Comparison of ENCODE assay signal across 1 cellular context in genomic region chr2:64019083-64019974, GRCh38.
TF ChIP-seq lines count a peak whose summit lies in the region.

A gene with protein sequence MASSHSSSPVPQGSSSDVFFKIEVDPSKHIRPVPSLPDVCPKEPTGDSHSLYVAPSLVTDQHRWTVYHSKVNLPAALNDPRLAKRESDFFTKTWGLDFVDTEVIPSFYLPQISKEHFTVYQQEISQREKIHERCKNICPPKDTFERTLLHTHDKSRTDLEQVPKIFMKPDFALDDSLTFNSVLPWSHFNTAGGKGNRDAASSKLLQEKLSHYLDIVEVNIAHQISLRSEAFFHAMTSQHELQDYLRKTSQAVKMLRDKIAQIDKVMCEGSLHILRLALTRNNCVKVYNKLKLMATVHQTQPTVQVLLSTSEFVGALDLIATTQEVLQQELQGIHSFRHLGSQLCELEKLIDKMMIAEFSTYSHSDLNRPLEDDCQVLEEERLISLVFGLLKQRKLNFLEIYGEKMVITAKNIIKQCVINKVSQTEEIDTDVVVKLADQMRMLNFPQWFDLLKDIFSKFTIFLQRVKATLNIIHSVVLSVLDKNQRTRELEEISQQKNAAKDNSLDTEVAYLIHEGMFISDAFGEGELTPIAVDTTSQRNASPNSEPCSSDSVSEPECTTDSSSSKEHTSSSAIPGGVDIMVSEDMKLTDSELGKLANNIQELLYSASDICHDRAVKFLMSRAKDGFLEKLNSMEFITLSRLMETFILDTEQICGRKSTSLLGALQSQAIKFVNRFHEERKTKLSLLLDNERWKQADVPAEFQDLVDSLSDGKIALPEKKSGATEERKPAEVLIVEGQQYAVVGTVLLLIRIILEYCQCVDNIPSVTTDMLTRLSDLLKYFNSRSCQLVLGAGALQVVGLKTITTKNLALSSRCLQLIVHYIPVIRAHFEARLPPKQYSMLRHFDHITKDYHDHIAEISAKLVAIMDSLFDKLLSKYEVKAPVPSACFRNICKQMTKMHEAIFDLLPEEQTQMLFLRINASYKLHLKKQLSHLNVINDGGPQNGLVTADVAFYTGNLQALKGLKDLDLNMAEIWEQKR (minus strand): TSS chr2:64019428. CDS start chr2:63983999, 35,429 bp downstream.

TF ChIP-seq in HEK293, 187 proteins besides CTCF, POLR2A, EP300 and RAD21 (continued from another document and continues in another):
- peak; percentile 48; the same call in 1 of the 2 replicates for TF ChIP-seq ZBTB10 (tag by site-specific recombination; IDR thresholded peaks at IDR 0.05)
- TF ChIP-seq, protein P1, sequence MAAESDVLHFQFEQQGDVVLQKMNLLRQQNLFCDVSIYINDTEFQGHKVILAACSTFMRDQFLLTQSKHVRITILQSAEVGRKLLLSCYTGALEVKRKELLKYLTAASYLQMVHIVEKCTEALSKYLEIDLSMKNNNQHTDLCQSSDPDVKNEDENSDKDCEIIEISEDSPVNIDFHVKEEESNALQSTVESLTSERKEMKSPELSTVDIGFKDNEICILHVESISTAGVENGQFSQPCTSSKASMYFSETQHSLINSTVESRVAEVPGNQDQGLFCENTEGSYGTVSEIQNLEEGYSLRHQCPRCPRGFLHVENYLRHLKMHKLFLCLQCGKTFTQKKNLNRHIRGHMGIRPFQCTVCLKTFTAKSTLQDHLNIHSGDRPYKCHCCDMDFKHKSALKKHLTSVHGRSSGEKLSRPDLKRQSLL (tag by site-specific recombination; IDR thresholded peaks at IDR 0.05) = no peak
- no peak for TF ChIP-seq ZNF426 (tag by site-specific recombination; IDR thresholded peaks at IDR 0.05)
- TF ChIP-seq ZNF391 (tag by site-specific recombination; IDR thresholded peaks at IDR 0.05; ENCODE audit: borderline replicate concordance, low read depth) = no peak
- TF ChIP-seq ZNF670 (tag by site-specific recombination; IDR thresholded peaks at IDR 0.05; ENCODE audit: low read depth) = no peak
- peak; percentile 91 for TF ChIP-seq PRDM10 (tag by site-specific recombination; IDR thresholded peaks at IDR 0.05)
- no peak for TF ChIP-seq ZNF266 (tag by site-specific recombination; IDR thresholded peaks at IDR 0.05; ENCODE audit: low read depth)
- TF ChIP-seq KLF1 (tag by site-specific recombination; IDR thresholded peaks at IDR 0.05) = no peak
- no peak for TF ChIP-seq ZIC2 (tag by site-specific recombination; IDR thresholded peaks at IDR 0.05)
- TF ChIP-seq, protein P2, sequence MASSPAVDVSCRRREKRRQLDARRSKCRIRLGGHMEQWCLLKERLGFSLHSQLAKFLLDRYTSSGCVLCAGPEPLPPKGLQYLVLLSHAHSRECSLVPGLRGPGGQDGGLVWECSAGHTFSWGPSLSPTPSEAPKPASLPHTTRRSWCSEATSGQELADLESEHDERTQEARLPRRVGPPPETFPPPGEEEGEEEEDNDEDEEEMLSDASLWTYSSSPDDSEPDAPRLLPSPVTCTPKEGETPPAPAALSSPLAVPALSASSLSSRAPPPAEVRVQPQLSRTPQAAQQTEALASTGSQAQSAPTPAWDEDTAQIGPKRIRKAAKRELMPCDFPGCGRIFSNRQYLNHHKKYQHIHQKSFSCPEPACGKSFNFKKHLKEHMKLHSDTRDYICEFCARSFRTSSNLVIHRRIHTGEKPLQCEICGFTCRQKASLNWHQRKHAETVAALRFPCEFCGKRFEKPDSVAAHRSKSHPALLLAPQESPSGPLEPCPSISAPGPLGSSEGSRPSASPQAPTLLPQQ (tag by site-specific recombination; IDR thresholded peaks at IDR 0.05) = peak; percentile 41
- TF ChIP-seq ZBTB20 (tag by site-specific recombination; IDR thresholded peaks at IDR 0.05) = peak; percentile 72
- TF ChIP-seq ZNF18 (tag by site-specific recombination; IDR thresholded peaks at IDR 0.05) = no peak
- TF ChIP-seq ZNF48 (tag by site-specific recombination; IDR thresholded peaks at IDR 0.05) = no peak
- TF ChIP-seq ZFP41 (tag by site-specific recombination; IDR thresholded peaks at IDR 0.05; ENCODE audit: borderline replicate concordance) = no peak
- TF ChIP-seq, protein P3, sequence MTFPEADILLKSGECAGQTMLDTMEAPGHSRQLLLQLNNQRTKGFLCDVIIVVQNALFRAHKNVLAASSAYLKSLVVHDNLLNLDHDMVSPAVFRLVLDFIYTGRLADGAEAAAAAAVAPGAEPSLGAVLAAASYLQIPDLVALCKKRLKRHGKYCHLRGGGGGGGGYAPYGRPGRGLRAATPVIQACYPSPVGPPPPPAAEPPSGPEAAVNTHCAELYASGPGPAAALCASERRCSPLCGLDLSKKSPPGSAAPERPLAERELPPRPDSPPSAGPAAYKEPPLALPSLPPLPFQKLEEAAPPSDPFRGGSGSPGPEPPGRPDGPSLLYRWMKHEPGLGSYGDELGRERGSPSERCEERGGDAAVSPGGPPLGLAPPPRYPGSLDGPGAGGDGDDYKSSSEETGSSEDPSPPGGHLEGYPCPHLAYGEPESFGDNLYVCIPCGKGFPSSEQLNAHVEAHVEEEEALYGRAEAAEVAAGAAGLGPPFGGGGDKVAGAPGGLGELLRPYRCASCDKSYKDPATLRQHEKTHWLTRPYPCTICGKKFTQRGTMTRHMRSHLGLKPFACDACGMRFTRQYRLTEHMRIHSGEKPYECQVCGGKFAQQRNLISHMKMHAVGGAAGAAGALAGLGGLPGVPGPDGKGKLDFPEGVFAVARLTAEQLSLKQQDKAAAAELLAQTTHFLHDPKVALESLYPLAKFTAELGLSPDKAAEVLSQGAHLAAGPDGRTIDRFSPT (tag by site-specific recombination; IDR thresholded peaks at IDR 0.05) = 0 out of 2 replicates have a peak, but pooled peaks have one; percentile 18
- TF ChIP-seq ZNF843 (tag by site-specific recombination; IDR thresholded peaks at IDR 0.05) = no peak
- TF ChIP-seq SP2 (tag by site-specific recombination; IDR thresholded peaks at IDR 0.05) = no peak
- TF ChIP-seq ZNF580 (tag by site-specific recombination; IDR thresholded peaks at IDR 0.05) = no peak
- TF ChIP-seq ZNF133 (tag by site-specific recombination; IDR thresholded peaks at IDR 0.05) = no peak
- TF ChIP-seq SP3 (tag by site-specific recombination; IDR thresholded peaks at IDR 0.05) = peak; percentile 9
- TF ChIP-seq ZNF548 (tag by site-specific recombination; IDR thresholded peaks at IDR 0.05) = no peak
- TF ChIP-seq ZBTB26 (tag by site-specific recombination; optimal IDR thresholded peaks at IDR 0.05) = peak; percentile 66
- TF ChIP-seq GFI1B (tag by site-specific recombination; IDR thresholded peaks at IDR 0.05) = no peak
- no peak for TF ChIP-seq ZFP37 (tag by site-specific recombination; IDR thresholded peaks at IDR 0.05)
- TF ChIP-seq ZNF354C (tag by site-specific recombination; IDR thresholded peaks at IDR 0.05; ENCODE audit: borderline replicate concordance, low read depth) = no peak
- TF ChIP-seq TSHZ1 (tag by site-specific recombination; IDR thresholded peaks at IDR 0.05; ENCODE audit: borderline replicate concordance) = peak; percentile 21; the same call in 1 of the 2 replicates
- no peak for TF ChIP-seq ZNF596 (tag by site-specific recombination; IDR thresholded peaks at IDR 0.05)
- TF ChIP-seq ZNF626 (tag by site-specific recombination; IDR thresholded peaks at IDR 0.05) = no peak
- TF ChIP-seq ZNF768 (tag by site-specific recombination; IDR thresholded peaks at IDR 0.05) = no peak
- TF ChIP-seq ZNF791 (tag by site-specific recombination; IDR thresholded peaks at IDR 0.05) = no peak
- no peak for TF ChIP-seq ZNF555 (tag by site-specific recombination; conservative IDR thresholded peaks at IDR 0.05)
- no peak for TF ChIP-seq ZNF24 (tag by site-specific recombination; IDR thresholded peaks at IDR 0.05)
- TF ChIP-seq HOXA7 (CRISPR knock-in tag; IDR thresholded peaks at IDR 0.05; ENCODE audit: borderline replicate concordance) = no peak
- TF ChIP-seq ZNF423 (tag by site-specific recombination; IDR thresholded peaks at IDR 0.05) = no peak
- TF ChIP-seq ZNF792 (tag by site-specific recombination; IDR thresholded peaks at IDR 0.05) = no peak
- 0 out of 2 replicates have a peak, but pooled peaks have one; percentile 4 for TF ChIP-seq ZSCAN30 (tag by site-specific recombination; IDR thresholded peaks at IDR 0.05)
- no peak for TF ChIP-seq MYNN (tag by site-specific recombination; IDR thresholded peaks at IDR 0.05; ENCODE audit: borderline replicate concordance)
- 0 out of 2 replicates have a peak, but pooled peaks have one; percentile 27 for TF ChIP-seq SCRT2 (tag by site-specific recombination; IDR thresholded peaks at IDR 0.05)
- peak; percentile 40 for TF ChIP-seq ZBTB17 (tag by site-specific recombination; IDR thresholded peaks at IDR 0.05)
